ENCODE assay signal across 22 cellular contexts in the genomic region with DNA sequence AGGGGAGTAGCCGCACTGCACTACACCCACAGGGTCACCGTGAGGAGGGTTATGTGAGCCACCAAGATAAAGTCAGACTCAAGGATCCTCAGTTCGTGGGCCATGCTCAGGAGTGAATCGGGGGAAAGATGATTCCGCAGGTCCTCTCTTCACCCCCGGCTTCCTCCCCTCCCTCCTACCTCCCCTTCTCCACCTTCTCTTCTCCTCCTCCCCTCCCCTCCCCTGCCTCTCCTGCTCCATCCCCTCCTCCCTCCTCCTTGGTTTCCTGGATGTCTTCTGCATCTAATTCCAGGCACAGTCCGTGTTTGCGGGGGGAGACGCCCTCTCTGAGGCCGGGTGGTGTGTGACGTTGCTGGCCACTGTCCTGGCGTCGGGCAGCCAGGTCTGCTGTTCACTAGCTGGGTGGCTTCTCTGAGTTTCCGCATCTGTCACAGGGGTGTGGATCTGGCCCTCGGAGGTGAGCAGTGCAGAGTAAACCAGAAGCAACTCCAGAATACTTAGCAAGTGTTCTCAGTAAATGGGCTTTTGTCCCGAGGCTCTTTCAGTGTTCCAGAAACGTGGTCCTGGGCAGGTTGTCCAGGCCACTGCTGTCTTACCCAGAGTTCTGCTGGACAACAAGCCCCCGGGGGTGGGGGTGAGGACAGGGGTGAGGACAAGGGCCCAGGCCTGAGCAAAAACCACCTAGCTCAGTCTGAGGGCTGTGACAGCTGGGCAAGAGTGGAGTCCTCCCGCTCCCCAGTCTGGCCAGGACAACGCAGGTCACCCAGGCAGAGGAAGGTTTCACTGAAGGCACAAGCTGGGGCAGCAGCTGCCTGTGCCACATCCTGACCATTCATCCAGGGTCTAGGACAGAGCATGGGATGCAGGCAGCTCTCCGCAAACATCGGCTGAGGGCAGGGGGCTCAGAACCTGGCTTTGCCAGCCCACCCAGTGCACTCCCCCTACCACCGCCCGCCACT.
A peak's percentile ranks its signal among the peaks of the same experiment; 100 is the strongest.
DNase-seq lines count a peak whose midpoint lies in the region; ATAC-seq and TF ChIP-seq lines count a peak whose summit lies in the region.
"Had no signal": no experiment of that assay in that cellular context is flagged by ENCODE, and none has a peak within 500 bp of the region (broad histone marks: within the 10 kb centered on the region; RNA-seq: fewer than 3 reads in every experiment).

No MANE protein-coding gene starts in this region.

- H3K27me3 ChIP-seq in lower lobe of right lung (ENCODE audit: low read depth), result peaks cover 31% of the 10 kb centered on the region
- no peaks in the 10 kb centered on the region for H3K27me3 ChIP-seq in thymus (ENCODE audit: control insufficient read depth, insufficient read depth)
- H3K27me3 ChIP-seq: MG63 had no signal

- no peak overlapping the region for H3K27ac Mint-ChIP-seq in T-helper 17 cell
- H3K27ac Mint-ChIP-seq: IgD-negative memory B cell had no signal

- no peak for TF ChIP-seq CTCF in lower lobe of right lung (IDR thresholded peaks at IDR 0.05)

- no peak overlapping the region for H3K4me3 Mint-ChIP-seq in T-helper 17 cell
- H3K4me3 Mint-ChIP-seq: IgD-negative memory B cell had no signal

- H3K4me3 ChIP-seq in lower lobe of right lung, result no peak overlapping the region
- H3K4me3 ChIP-seq in thymus (ENCODE audit: low read length), result no peak overlapping the region
- H3K4me3 ChIP-seq: MG63 had no signal

- H3K36me3 ChIP-seq in lower lobe of right lung, result no peaks in the 10 kb centered on the region
- H3K36me3 ChIP-seq in thymus (ENCODE audit: control insufficient read depth, insufficient read depth), result no peaks in the 10 kb centered on the region
- H3K36me3 ChIP-seq: MG63 had no signal

- H3K36me3 Mint-ChIP-seq in T-helper 17 cell (ENCODE audit: low read depth), result peaks cover 6% of the 10 kb centered on the region
- H3K36me3 Mint-ChIP-seq: CD14-positive monocyte, IgD-negative memory B cell had no signal

- 44% methylated on average over 24 of the region's 24 CpGs for WGBS in thymus

- intact Hi-C loops in Right ventricle myocardium superior (cut with DNase I) (no loop called here), left cardiac atrium (cut with DNase I) (no loop called here), lower lobe of right lung (cut with DNase I) (no loop called here)

- peaks cover 44% of the 10 kb centered on the region for H3K27me3 Mint-ChIP-seq in T-helper 17 cell

- H3K27ac ChIP-seq in caudate nucleus (ENCODE audit: low read depth, low read length), result peak overlapping the region; percentile 26
- no peak overlapping the region for H3K27ac ChIP-seq in lower lobe of right lung
- H3K27ac ChIP-seq in thymus (ENCODE audit: low read depth), result peak overlapping the region; percentile 60
- H3K27ac ChIP-seq: RWPE1 had no signal

- no peaks in the 10 kb centered on the region for H3K4me1 ChIP-seq in lower lobe of right lung
- no peaks in the 10 kb centered on the region for H3K4me1 ChIP-seq in thymus (ENCODE audit: control insufficient read depth, insufficient read depth, low read length)

- DNase-seq in Right ventricle myocardium superior, result peak; percentile 24
- DNase-seq in left cardiac atrium, result no peak
- peak in 3 of 61 donors; percentile 21 to 62 (median 49) for DNase-seq in caudate nucleus (lab: John Stamatoyannopoulos, UW)
- DNase-seq in lower lobe of right lung, result peak; percentile 22
- no peak for DNase-seq in activated effector memory CD4-positive, alpha-beta T cell treated with Interleukin-2 at 50 U/mL for 16 hours
- DNase-seq in T-helper 17 cell, result no peak
- no peak for DNase-seq in activated naive CD4-positive, alpha-beta T cell (lab: John Stamatoyannopoulos, UW)
- DNase-seq: 8988T, DND-41, HCEC 1CT, Kasumi-1, MG63, NCI-H1048, NCI-H1436, NCI-H2029, NCI-H345, NCI-H526, PC-3 had no signal

- ATAC-seq in Right ventricle myocardium superior (ENCODE audit: poor library complexity), result no peak
- ATAC-seq in left cardiac atrium, result no peak
- no peak for ATAC-seq in lower lobe of right lung
- ATAC-seq in T-helper 17 cell, result no peak
- ATAC-seq: PC-3 had no signal

- H3K4me1 Mint-ChIP-seq in T-helper 17 cell, result peaks cover 2% of the 10 kb centered on the region
- H3K4me1 Mint-ChIP-seq: CD14-positive monocyte had no signal

- H3K9me3 ChIP-seq in lower lobe of right lung (no peaks in the 10 kb centered on the region), thymus (ENCODE audit: control insufficient read depth) (no peaks in the 10 kb centered on the region), T-helper 17 cell (ENCODE audit: control insufficient read depth, low read length, poor library complexity, severe bottlenecking) (no peaks in the 10 kb centered on the region)
- H3K9me3 ChIP-seq: MG63 had no signal

Comparison
In these comparisons a context has a peak if more than half of its experiments do, and no peak if none do; other contexts are left out.
1. DNase-seq: peak in Right ventricle myocardium superior (single experiment) and lower lobe of right lung (single experiment); none in left cardiac atrium (single experiment), activated effector memory CD4-positive, alpha-beta T cell treated with Interleukin-2 at 50 U/mL for 16 hours (single experiment), T-helper 17 cell (0 of 3) and activated naive CD4-positive, alpha-beta T cell (0 of 4).